8 cellular contexts compared by ENCODE assay signal in genomic region chr19:2329162-2329505, GRCh38. TPM values are rescaled to one million over a fixed set of nuclear protein-coding genes. Genes with fewer than 3 reads are reported as not detected.
DNase-seq lines count a peak whose midpoint lies in the region; ATAC-seq, FAIRE-seq and TF ChIP-seq lines count a peak whose summit lies in the region.

No MANE protein-coding gene starts in this region.

- no TSS peak for BruUV-seq in GM12878 (replicated peaks; lab: Mats Ljungman, UMichigan)

- peaks cover 33% of the 10 kb centered on the region for H3K4me1 ChIP-seq in GM12878 (ENCODE audit: control insufficient read depth, insufficient read depth, low read length)
- H3K4me1 ChIP-seq in lower lobe of right lung, result peaks cover 53% of the 10 kb centered on the region
- peaks cover 31% of the 10 kb centered on the region for H3K4me1 ChIP-seq in upper lobe of right lung

- 0 out of 2 replicates have a peak, but pooled peaks cover 3% of the 10 kb centered on the region for H4K20me1 ChIP-seq in GM12878 (ENCODE audit: control insufficient read depth, insufficient read depth)

- ATAC-seq in GM12878, result no peak
- ATAC-seq in lower lobe of right lung, result peak; percentile 1 to 17
- no peak for ATAC-seq in upper lobe of right lung

- H3K4me1 Mint-ChIP-seq in activated naive CD4-positive, alpha-beta T cell treated with anti-CD3 and anti-CD28 coated beads for 36 hours (ENCODE audit: low read depth), result peaks cover 76% of the 10 kb centered on the region

- H3K36me3 ChIP-seq in GM12878 (ENCODE audit: control insufficient read depth in 2 of 2, insufficient read depth in 2 of 2, low read length in 1 of 2) (peaks cover 0 to 1% of the 10 kb centered on the region in 2 experiments; a peak in 3 of 4 replicates), lower lobe of right lung (peaks cover 17% of the 10 kb centered on the region), upper lobe of right lung (peaks cover 13% of the 10 kb centered on the region)

- H3K27ac Mint-ChIP-seq in activated naive CD4-positive, alpha-beta T cell treated with anti-CD3 and anti-CD28 coated beads for 36 hours, result peak overlapping the region; percentile 69

- H3K36me3 Mint-ChIP-seq in activated naive CD4-positive, alpha-beta T cell treated with anti-CD3 and anti-CD28 coated beads for 36 hours (ENCODE audit: low read depth), result peaks cover 25% of the 10 kb centered on the region

- no peak overlapping the region for H2AFZ ChIP-seq in GM12878 (ENCODE audit: control insufficient read depth, low read depth, low read length)

- intact Hi-C loops in activated naive CD4-positive, alpha-beta T cell treated with anti-CD3 and anti-CD28 coated beads for 36 hours (cut with micrococcal nuclease), result loop anchor here (5.0 kb wide), 3 partner anchors 42 to 177 kb away; partner anchors contain the start of gene AP3D1
- intact Hi-C loops in GM12878 (cut with micrococcal nuclease; ENCODE audit: unreplicated experiment), result loop anchor here (5.0 kb wide), 3 partner anchors 63 to 293 kb away; partner anchors contain the start of genes PLEKHJ1 and SF3A2
- intact Hi-C loops in lower lobe of right lung (cut with DNase I), result no loop called here
- intact Hi-C loops in upper lobe of right lung (cut with DNase I), result no loop called here

- TF ChIP-seq CTCF in GM12878 (IDR thresholded peaks at IDR 0.05 in 2 of 3, conservative IDR thresholded peaks at IDR 0.05 in 1 of 3; ENCODE audit: control insufficient read depth in 2 of 3, extremely low read depth in 1 of 3, insufficient read depth in 1 of 3, low read depth in 3 of 3, low read length in 3 of 3) (no peak), lower lobe of right lung (IDR thresholded peaks at IDR 0.05) (no peak), upper lobe of right lung (IDR thresholded peaks at IDR 0.05) (no peak)

- TF ChIP-seq EP300 in GM12878 (IDR thresholded peaks at IDR 0.05; ENCODE audit: borderline replicate concordance in 1 of 2, control insufficient read depth in 1 of 2, low read depth in 2 of 2, low read length in 2 of 2), result no peak

- peak overlapping the region; percentile 90 for H3K4me3 ChIP-seq in GM12878
- peak overlapping the region; percentile 93 for H3K4me3 ChIP-seq in lower lobe of right lung
- H3K4me3 ChIP-seq in upper lobe of right lung, result peak overlapping the region; percentile 73

- no peak for TF ChIP-seq POLR2A in GM12878 (IDR thresholded peaks at IDR 0.05; ENCODE audit: low read depth, low read length)

- H3K27me3 Mint-ChIP-seq in activated naive CD4-positive, alpha-beta T cell treated with anti-CD3 and anti-CD28 coated beads for 36 hours (ENCODE audit: low read depth), result no peaks in the 10 kb centered on the region

- no peaks in the 10 kb centered on the region for H3K27me3 ChIP-seq in GM12878 (replicated peaks in 1 of 2; ENCODE audit: control insufficient read depth in 2 of 2, insufficient read depth in 2 of 2, low read length in 1 of 2)
- H3K27me3 ChIP-seq in lower lobe of right lung (ENCODE audit: low read depth), result no peaks in the 10 kb centered on the region
- H3K27me3 ChIP-seq in upper lobe of right lung, result no peaks in the 10 kb centered on the region

- peak overlapping the region; percentile 72 for H3K9ac ChIP-seq in GM12878 (ENCODE audit: control insufficient read depth, insufficient read depth, low read length)

- peaks cover 63% of the 10 kb centered on the region for H3K79me2 ChIP-seq in GM12878 (ENCODE audit: control insufficient read depth, insufficient read depth, low read length)

- SMC1A ChIA-PET in GM12878 (lab: Charles Lee; ENCODE audit: uncharacterized antibody, unreplicated experiment), result interaction anchor here (1.0 kb wide), 1 partner anchor 64 kb away, joined by 3 read pairs; no protein-coding TSS in a partner anchor

- H3K4me3 Mint-ChIP-seq in activated naive CD4-positive, alpha-beta T cell treated with anti-CD3 and anti-CD28 coated beads for 36 hours, result peak overlapping the region; percentile 87

- in situ Hi-C loops in GM12878 (cut with MboI), result no loop called here

- no peak for TF ChIP-seq RAD21 in GM12878 (IDR thresholded peaks at IDR 0.05; ENCODE audit: insufficient read depth, low read depth, low read length)

- CTCF ChIA-PET in activated naive CD4-positive, alpha-beta T cell treated with anti-CD3 and anti-CD28 coated beads for 36 hours (lab: Charles Lee), result no interaction called here
- CTCF ChIA-PET in GM12878 (lab: Yijun Ruan, JAX), result interaction anchor here (1.1 to 1.2 kb wide), 2 partner anchors 63 to 432 kb away, joined by 3 read pairs; no protein-coding TSS in a partner anchor

- no peak for FAIRE-seq in GM12878 (lab: Jason Lieb, UNC)

- H3K4me2 ChIP-seq in GM12878 (ENCODE audit: control insufficient read depth, insufficient read depth), result peak overlapping the region; percentile 90

- POLR2A ChIA-PET in GM12878 (lab: Charles Lee), result no interaction called here

- H3K9me3 Mint-ChIP-seq in activated naive CD4-positive, alpha-beta T cell treated with anti-CD3 and anti-CD28 coated beads for 36 hours, result no peaks in the 10 kb centered on the region

- RAD21 ChIA-PET in GM12878 (lab: Charles Lee; ENCODE audit: unreplicated experiment), result interaction anchor here (0.9 kb wide), 1 partner anchor 64 kb away, joined by 3 read pairs; no protein-coding TSS in a partner anchor

- WGBS in GM12878 (ENCODE audit: insufficient coverage, insufficient replicate concordance, low lambda C conversion rate, missing lambda C conversion rate), result 7% methylated on average over 18 of the region's 18 CpGs

- no peak for DNase-seq in activated naive CD4-positive, alpha-beta T cell treated with anti-CD3 and anti-CD28 coated beads for 36 hours
- DNase-seq in activated naive CD4-positive, alpha-beta T cell treated with Interleukin-2 at 50 U/mL for 16 hours, result no peak
- no peak for DNase-seq in GM12878 (ENCODE audit: low read depth, low spot score)
- no peak for DNase-seq in lower lobe of right lung
- DNase-seq in upper lobe of right lung, result no peak
- no peak for DNase-seq in activated CD4-positive, CD25-positive, alpha-beta regulatory T cell treated with anti-CD3 and anti-CD28 coated beads, Interleukin-2, amount 50 U/mL, for 72 hours
- DNase-seq in cortex of kidney (lab: John Stamatoyannopoulos, UW), result no peak
- no peak for DNase-seq in OCI-M1 (lab: John Stamatoyannopoulos, UW)

- no peaks in the 10 kb centered on the region for H3K9me3 ChIP-seq in GM12878 (replicated peaks; ENCODE audit: control insufficient read depth, insufficient read depth, low read length)
- H3K9me3 ChIP-seq in lower lobe of right lung, result no peaks in the 10 kb centered on the region
- H3K9me3 ChIP-seq in upper lobe of right lung, result no peaks in the 10 kb centered on the region

- H3K27ac ChIP-seq in GM12878 (ENCODE audit: control insufficient read depth, insufficient read depth) (peak overlapping the region; percentile 76; the same call in 1 of the 2 replicates), lower lobe of right lung (peak overlapping the region; percentile 84), upper lobe of right lung (peak overlapping the region; percentile 74)

RNA-seq across cellular contexts. Expression of gene SPPL2B, which starts 0.7 kb away (rescaled TPM):
- 10 to 100 TPM; 56.8 to 59.6 TPM for total RNA-seq in activated naive CD4-positive, alpha-beta T cell treated with anti-CD3 and anti-CD28 coated beads for 36 hours
- total RNA-seq in GM12878 (2013; cell fraction: nucleolus; rRNA removed), result 82.8 and 104 TPM in 2 replicates
- total RNA-seq in GM12878 (2014; rRNA removed) (19.2 and 26.0 TPM in 2 replicates), GM12878 (2014; rRNA removed; fragmentation: Illumina TruSeq; extraction: Trizol) (6.4 and 7.8 TPM in 2 replicates), GM12878 (2021) (47.6 and 56.5 TPM in 2 replicates), lower lobe of right lung (52.3 TPM), upper lobe of right lung (50.9 TPM)
- 8.4 TPM for polyA plus RNA-seq in GM12878 (2011; ENCODE audit: low read depth)
- polyA plus RNA-seq in GM12878 (2011; rRNA removed) (7.6 and 10.6 TPM in 2 replicates), GM12878 (2014; fragmentation: Illumina TruSeq; extraction: Trizol) (2.1 and 5.0 TPM in 2 replicates), GM12878 (2014; fragmentation: Nextera tagmentation; extraction: Ambion mirVana) (under 1 TPM; 0.29 to 0.40 TPM), GM12878 (2014; rRNA removed) (55.5 and 65.7 TPM in 2 replicates), GM12878 (2016; fragmentation: Nextera tagmentation; extraction: Ambion mirVana) (10 to 100 TPM; 33.8 to 34.7 TPM)
- 13.2 and 26.4 TPM in 2 replicates for polyA plus RNA-seq in GM12878 (2011; cell fraction: cytosol; rRNA removed)
- polyA plus RNA-seq in GM12878 (2011; cell fraction: nucleus; rRNA removed), result 267 and 374 TPM in 2 replicates
- polyA plus RNA-seq in GM12878 (2012), result 32.7 and 43.4 TPM in 2 replicates
- polyA minus RNA-seq in GM12878 (2011; rRNA and poly(A)+ RNA removed), result 3.7 and 13.1 TPM in 2 replicates
- 5.3 TPM in 2 replicates for polyA minus RNA-seq in GM12878 (2011; cell fraction: cytosol; rRNA and poly(A)+ RNA removed)
- 23.8 and 34.3 TPM in 2 replicates for polyA minus RNA-seq in GM12878 (2011; cell fraction: nucleus; rRNA and poly(A)+ RNA removed)

RNA-seq across cellular contexts. Expression of gene LSM7, which starts 0.7 kb away (rescaled TPM):
- 100 to 1,000 TPM; 162 to 164 TPM for total RNA-seq in activated naive CD4-positive, alpha-beta T cell treated with anti-CD3 and anti-CD28 coated beads for 36 hours
- total RNA-seq in GM12878 (2013; cell fraction: nucleolus; rRNA removed), result 45.9 and 51.4 TPM in 2 replicates
- total RNA-seq in GM12878 (2014; rRNA removed), result 253 and 300 TPM in 2 replicates
- 138 and 148 TPM in 2 replicates for total RNA-seq in GM12878 (2014; rRNA removed; fragmentation: Illumina TruSeq; extraction: Trizol)
- total RNA-seq in GM12878 (2021), result 205 and 211 TPM in 2 replicates
- 98.2 TPM for polyA plus RNA-seq in GM12878 (2011; ENCODE audit: low read depth)
- polyA plus RNA-seq in GM12878 (2011; rRNA removed), result 193 and 274 TPM in 2 replicates
- 844 and 891 TPM in 2 replicates for polyA plus RNA-seq in GM12878 (2011; cell fraction: cytosol; rRNA removed)
- polyA plus RNA-seq in GM12878 (2011; cell fraction: nucleus; rRNA removed), result 249 and 315 TPM in 2 replicates
- 198 and 208 TPM in 2 replicates for polyA plus RNA-seq in GM12878 (2012)
- 34.5 and 107 TPM in 2 replicates for polyA plus RNA-seq in GM12878 (2014; fragmentation: Illumina TruSeq; extraction: Trizol)
- 100 to 1,000 TPM in 1 of 2 experiments, 10 to 100 TPM in 1; 24.4 to 108 TPM for polyA plus RNA-seq in GM12878 (2014; fragmentation: Nextera tagmentation; extraction: Ambion mirVana)
- polyA plus RNA-seq in GM12878 (2014; rRNA removed), result 424 and 461 TPM in 2 replicates
- polyA plus RNA-seq in GM12878 (2016; fragmentation: Nextera tagmentation; extraction: Ambion mirVana), result 100 to 1,000 TPM; 230 to 273 TPM
- polyA minus RNA-seq in GM12878 (2011; rRNA and poly(A)+ RNA removed), result 28.5 and 60.2 TPM in 2 replicates
- polyA minus RNA-seq in GM12878 (2011; cell fraction: cytosol; rRNA and poly(A)+ RNA removed), result 29.9 and 45.0 TPM in 2 replicates
- 22.7 and 39.3 TPM in 2 replicates for polyA minus RNA-seq in GM12878 (2011; cell fraction: nucleus; rRNA and poly(A)+ RNA removed)
- total RNA-seq in lower lobe of right lung, result 58.2 TPM
- 55.9 TPM for total RNA-seq in upper lobe of right lung

RNA-seq across cellular contexts. Expression of gene LINGO3, which starts 21.2 kb away (rescaled TPM):
- total RNA-seq in activated naive CD4-positive, alpha-beta T cell treated with anti-CD3 and anti-CD28 coated beads for 36 hours, result not detected
- 0.31 TPM in 1 of 2 replicates, not detected in the other for total RNA-seq in GM12878 (2013; cell fraction: nucleolus; rRNA removed)
- total RNA-seq in GM12878 (2014; rRNA removed) (0.22 and 0.40 TPM in 2 replicates), GM12878 (2014; rRNA removed; fragmentation: Illumina TruSeq; extraction: Trizol) (0.09 TPM in 1 of 2 replicates, not detected in the other), GM12878 (2021) (0.27 and 0.33 TPM in 2 replicates), lower lobe of right lung (not detected), upper lobe of right lung (not detected)
- 0.21 TPM for polyA plus RNA-seq in GM12878 (2011; ENCODE audit: low read depth)
- polyA plus RNA-seq in GM12878 (2011; rRNA removed) (not detected in 2 replicates), GM12878 (2014; fragmentation: Illumina TruSeq; extraction: Trizol) (not detected in 2 replicates), GM12878 (2014; fragmentation: Nextera tagmentation; extraction: Ambion mirVana) (not detected), GM12878 (2014; rRNA removed) (0.05 and 0.09 TPM in 2 replicates), GM12878 (2016; fragmentation: Nextera tagmentation; extraction: Ambion mirVana) (1 to 10 TPM; 1.2 to 2.0 TPM)
- not detected in 2 replicates for polyA plus RNA-seq in GM12878 (2011; cell fraction: cytosol; rRNA removed)
- 0.06 TPM in 1 of 2 replicates, not detected in the other for polyA plus RNA-seq in GM12878 (2011; cell fraction: nucleus; rRNA removed)
- 1.5 and 1.8 TPM in 2 replicates for polyA plus RNA-seq in GM12878 (2012)
- not detected in 2 replicates for polyA minus RNA-seq in GM12878 (2011; rRNA and poly(A)+ RNA removed)
- not detected in 2 replicates for polyA minus RNA-seq in GM12878 (2011; cell fraction: cytosol; rRNA and poly(A)+ RNA removed)
- polyA minus RNA-seq in GM12878 (2011; cell fraction: nucleus; rRNA and poly(A)+ RNA removed), result not detected in 2 replicates

RNA-seq across cellular contexts. Expression of gene TMPRSS9, which starts 30.9 kb away (rescaled TPM):
- total RNA-seq in activated naive CD4-positive, alpha-beta T cell treated with anti-CD3 and anti-CD28 coated beads for 36 hours, result not detected
- total RNA-seq in GM12878 (2013; cell fraction: nucleolus; rRNA removed), result 0.35 TPM in 1 of 2 replicates, not detected in the other
- total RNA-seq in GM12878 (2014; rRNA removed) (not detected in 2 replicates), GM12878 (2014; rRNA removed; fragmentation: Illumina TruSeq; extraction: Trizol) (not detected in 2 replicates), GM12878 (2021) (not detected in 2 replicates), lower lobe of right lung (not detected), upper lobe of right lung (not detected)
- 0.41 TPM for polyA plus RNA-seq in GM12878 (2011; ENCODE audit: low read depth)
- polyA plus RNA-seq in GM12878 (2011; rRNA removed) (not detected in 2 replicates), GM12878 (2014; fragmentation: Illumina TruSeq; extraction: Trizol) (not detected in 2 replicates), GM12878 (2014; fragmentation: Nextera tagmentation; extraction: Ambion mirVana) (not detected), GM12878 (2014; rRNA removed) (0.09 TPM in 1 of 2 replicates, not detected in the other), GM12878 (2016; fragmentation: Nextera tagmentation; extraction: Ambion mirVana) (under 1 TPM in 1 of 2 experiments, not detected in 1; 0.24 TPM)
- polyA plus RNA-seq in GM12878 (2011; cell fraction: cytosol; rRNA removed), result 0.02 TPM in 1 of 2 replicates, not detected in the other
- polyA plus RNA-seq in GM12878 (2011; cell fraction: nucleus; rRNA removed), result 0.06 TPM in 1 of 2 replicates, not detected in the other
- polyA plus RNA-seq in GM12878 (2012), result 0.35 and 1.1 TPM in 2 replicates
- polyA minus RNA-seq in GM12878 (2011; rRNA and poly(A)+ RNA removed), result not detected in 2 replicates
- not detected in 2 replicates for polyA minus RNA-seq in GM12878 (2011; cell fraction: cytosol; rRNA and poly(A)+ RNA removed)
- not detected in 2 replicates for polyA minus RNA-seq in GM12878 (2011; cell fraction: nucleus; rRNA and poly(A)+ RNA removed)

RNA-seq across cellular contexts. Expression of gene PEAK3, which starts 47.2 kb away (rescaled TPM):
- not detected for total RNA-seq in activated naive CD4-positive, alpha-beta T cell treated with anti-CD3 and anti-CD28 coated beads for 36 hours
- total RNA-seq in GM12878 (2013; cell fraction: nucleolus; rRNA removed), result not detected in 2 replicates
- total RNA-seq in GM12878 (2014; rRNA removed) (not detected in 2 replicates), GM12878 (2014; rRNA removed; fragmentation: Illumina TruSeq; extraction: Trizol) (not detected in 2 replicates), GM12878 (2021) (0.10 and 0.13 TPM in 2 replicates), lower lobe of right lung (7.5 TPM), upper lobe of right lung (4.5 TPM)
- polyA plus RNA-seq in GM12878 (2011; ENCODE audit: low read depth), result 0.09 TPM
- polyA plus RNA-seq in GM12878 (2011; rRNA removed) (0.03 TPM in 1 of 2 replicates, not detected in the other), GM12878 (2014; fragmentation: Illumina TruSeq; extraction: Trizol) (not detected in 2 replicates), GM12878 (2014; fragmentation: Nextera tagmentation; extraction: Ambion mirVana) (not detected), GM12878 (2014; rRNA removed) (not detected in 2 replicates), GM12878 (2016; fragmentation: Nextera tagmentation; extraction: Ambion mirVana) (under 1 TPM in 1 of 2 experiments, not detected in 1; 0.05 TPM)
- not detected in 2 replicates for polyA plus RNA-seq in GM12878 (2011; cell fraction: cytosol; rRNA removed)
- 0.06 and 0.19 TPM in 2 replicates for polyA plus RNA-seq in GM12878 (2011; cell fraction: nucleus; rRNA removed)
- 0.25 and 1.1 TPM in 2 replicates for polyA plus RNA-seq in GM12878 (2012)
- 0.05 TPM in 1 of 2 replicates, not detected in the other for polyA minus RNA-seq in GM12878 (2011; rRNA and poly(A)+ RNA removed)
- 0.52 TPM in 1 of 2 replicates, not detected in the other for polyA minus RNA-seq in GM12878 (2011; cell fraction: cytosol; rRNA and poly(A)+ RNA removed)
- 0.12 and 0.19 TPM in 2 replicates for polyA minus RNA-seq in GM12878 (2011; cell fraction: nucleus; rRNA and poly(A)+ RNA removed)

Comparison
In these comparisons a context has a peak if more than half of its experiments do, and no peak if none do; other contexts are left out.
1. ATAC-seq: peak in lower lobe of right lung (2 of 2); none in GM12878 (single experiment) and upper lobe of right lung (single experiment).
2. intact Hi-C loops: an anchor here in activated naive CD4-positive, alpha-beta T cell treated with anti-CD3 and anti-CD28 coated beads for 36 hours (5.0 kb wide) and GM12878 (5.0 kb wide); none called in lower lobe of right lung and upper lobe of right lung.
3. Peak in every context shown above with its lines, with median percentiles within 50 percentile points of each other: H3K27ac ChIP-seq and H3K4me3 ChIP-seq.